ENCODE assay signal across 14 cellular contexts in genomic region chr1:228013322-228014234, GRCh38. TPM values are rescaled to one million over a fixed set of nuclear protein-coding genes. Genes with fewer than 3 reads are reported as not detected.
DNase-seq lines count a peak whose midpoint lies in the region; ATAC-seq, FAIRE-seq and TF ChIP-seq lines count a peak whose summit lies in the region.
"Had no signal": no experiment of that assay in that cellular context is flagged by ENCODE, and none has a peak within 500 bp of the region (broad histone marks: within the 10 kb centered on the region; RNA-seq: fewer than 3 reads in every experiment).

No MANE protein-coding gene starts in this region.

- ATAC-seq in right lobe of liver = no peak
- ATAC-seq in HepG2 = no peak
- no peak for ATAC-seq in HG02973 (IDR thresholded peaks at IDR 0.05; ENCODE audit: unreplicated experiment)

- no peak overlapping the region for H3K4me3 ChIP-seq in right lobe of liver
- no peak overlapping the region for H3K4me3 ChIP-seq in HepG2 (replicated peaks in 1 of 3; ENCODE audit: insufficient read depth in 1 of 3, low read depth in 2 of 3, low read length in 3 of 3)
- no peak overlapping the region for H3K4me3 ChIP-seq in dorsolateral prefrontal cortex
- H3K4me3 ChIP-seq in osteoblast (ENCODE audit: insufficient read depth, low read length) = no peak overlapping the region
- H3K4me3 ChIP-seq: SJCRH30, thoracic aorta had no signal

- intact Hi-C loops in right lobe of liver (cut with DNase I) (no loop called here), HepG2 (cut with micrococcal nuclease; ENCODE audit: unreplicated experiment) (no loop called here), dorsolateral prefrontal cortex (cut with DNase I) (no loop called here)

- H3K4me3 Mint-ChIP-seq in glutamatergic neuron (ENCODE audit: unreplicated experiment) = no peak overlapping the region

- no peak overlapping the region for H3K27ac Mint-ChIP-seq in glutamatergic neuron (ENCODE audit: unreplicated experiment)

- H3K36me3 ChIP-seq in right lobe of liver (no peaks in the 10 kb centered on the region), HepG2 (replicated peaks in 1 of 2; ENCODE audit: control insufficient read depth in 1 of 2, insufficient read depth in 2 of 2, low read length in 2 of 2) (no peaks in the 10 kb centered on the region), osteoblast (ENCODE audit: insufficient read depth, low read length) (no peaks in the 10 kb centered on the region)
- H3K36me3 ChIP-seq: SJCRH30, thoracic aorta had no signal

- no peaks in the 10 kb centered on the region for H3K4me1 Mint-ChIP-seq in glutamatergic neuron (ENCODE audit: low read depth, unreplicated experiment)

- no peaks in the 10 kb centered on the region for H3K4me1 ChIP-seq in right lobe of liver
- H3K4me1 ChIP-seq in HepG2 (ENCODE audit: insufficient read depth, low read length) = no peaks in the 10 kb centered on the region
- peaks cover 9% of the 10 kb centered on the region for H3K4me1 ChIP-seq in osteoblast (ENCODE audit: insufficient read depth, low read length)

- H3K9me3 ChIP-seq in right lobe of liver (no peaks in the 10 kb centered on the region), HepG2 (ENCODE audit: low read length) (no peaks in the 10 kb centered on the region), osteoblast (ENCODE audit: low read depth, low read length) (no peaks in the 10 kb centered on the region)
- H3K9me3 ChIP-seq: SJCRH30, thoracic aorta had no signal

- no peak for TF ChIP-seq RAD21 in HepG2 (CRISPR knock-in tag; IDR thresholded peaks at IDR 0.05)

- BruUV-seq in HepG2 (replicated peaks; lab: Mats Ljungman, UMichigan) = no TSS peak

- H2AFZ ChIP-seq in HepG2 (ENCODE audit: low read length) (no peak overlapping the region), osteoblast (ENCODE audit: low read length) (no peak overlapping the region)

- no peak for TF ChIP-seq EP300 in HepG2 (IDR thresholded peaks at IDR 0.05; ENCODE audit: low read depth in 2 of 2, low read length in 2 of 2)
- TF ChIP-seq EP300 in HepG2 (CRISPR knock-in tag; IDR thresholded peaks at IDR 0.05; ENCODE audit: borderline replicate concordance) = no peak

- TF ChIP-seq POLR2A in right lobe of liver (IDR thresholded peaks at IDR 0.05) (no peak), HepG2 (IDR thresholded peaks at IDR 0.05; ENCODE audit: insufficient read depth in 1 of 2, low read depth in 2 of 2, low read length in 2 of 2) (no peak)

- DNase-seq in right lobe of liver (peak in 2 of 3 donors; percentile 42 to 49), HepG2 (ENCODE audit: low spot score) (no peak), dorsolateral prefrontal cortex (peak in 6 of 10 donors; percentile 16 to 35 (median 24)), osteoblast (ENCODE audit: insufficient read length, low spot score, missing footprints) (peak; percentile 81), OCI-M1 (lab: John Stamatoyannopoulos, UW) (no peak), NCI-H187 treated with DMSO at 0.1 percent for 48 hours (lab: John Stamatoyannopoulos, UW) (no peak), glutamatergic neuron (no peak)
- DNase-seq: NCI-H2107, occipital lobe had no signal

- FAIRE-seq in HepG2 (lab: Jason Lieb, UNC) = no peak

- H3K27me3 ChIP-seq in right lobe of liver (no peaks in the 10 kb centered on the region), HepG2 (ENCODE audit: control insufficient read depth in 1 of 2, insufficient read depth in 2 of 2, low read length in 2 of 2) (peaks cover 10 to 77% of the 10 kb centered on the region in 2 experiments), dorsolateral prefrontal cortex (peaks cover 0 to 29% (median 10%) of the 10 kb centered on the region in 45 donors), osteoblast (ENCODE audit: insufficient read depth, low read length) (peaks cover 24% of the 10 kb centered on the region)

- H3K9me3 Mint-ChIP-seq in glutamatergic neuron (ENCODE audit: unreplicated experiment) = peaks cover 3% of the 10 kb centered on the region

- H3K27me3 Mint-ChIP-seq in glutamatergic neuron (ENCODE audit: unreplicated experiment) = peaks cover 19% of the 10 kb centered on the region

- H4K20me1 ChIP-seq in HepG2 (ENCODE audit: insufficient read depth, low read length) (no peaks in the 10 kb centered on the region), osteoblast (ENCODE audit: insufficient read depth, low read length) (no peaks in the 10 kb centered on the region)

- no peaks in the 10 kb centered on the region for H3K36me3 Mint-ChIP-seq in glutamatergic neuron (ENCODE audit: unreplicated experiment)

- H3K79me2 ChIP-seq in HepG2 (ENCODE audit: insufficient read depth, low read length) = no peaks in the 10 kb centered on the region
- H3K79me2 ChIP-seq in osteoblast (ENCODE audit: insufficient read depth, low read length) = no peaks in the 10 kb centered on the region

- no peak overlapping the region for H3K4me2 ChIP-seq in HepG2 (ENCODE audit: low read depth, low read length)
- no peak overlapping the region for H3K4me2 ChIP-seq in osteoblast (ENCODE audit: insufficient read depth, low read length)

- TF ChIP-seq CTCF in right lobe of liver (IDR thresholded peaks at IDR 0.05) (no peak), HepG2 (CRISPR knock-in tag; IDR thresholded peaks at IDR 0.05) (no peak), dorsolateral prefrontal cortex (IDR thresholded peaks at IDR 0.05 in 54 of 56, conservative IDR thresholded peaks at IDR 0.05 in 2 of 56; ENCODE audit: low read depth in 1 of 56, partially characterized antibody in 56 of 56) (no peak), osteoblast (IDR thresholded peaks at IDR 0.05; ENCODE audit: extremely low read depth, low read depth, low read length) (no peak), glutamatergic neuron (IDR thresholded peaks at IDR 0.05; ENCODE audit: partially characterized antibody, unreplicated experiment) (no peak)

- H3K9ac ChIP-seq in HepG2 (ENCODE audit: insufficient read depth, low read depth, low read length) = no peak overlapping the region

- 49% methylated on average over 13 of the region's 23 CpGs for WGBS in right lobe of liver (ENCODE audit: insufficient coverage, low coverage, low lambda C conversion rate, missing lambda C conversion rate)
- 5% methylated on average over 14 of the region's 23 CpGs for WGBS in HepG2 (ENCODE audit: low lambda C conversion rate)

- in situ Hi-C loops in HepG2 (cut with HindIII; ENCODE audit: extremely low pct_ligation_motif_present, low pct_unique_long_range_greater_than_20kb) = no loop called here

- POLR2A ChIA-PET in HepG2 (lab: Yijun Ruan, JAX) = no interaction called here

- CTCF ChIA-PET in HepG2 (lab: Yijun Ruan, JAX; ENCODE audit: low intra/inter-chr PET ratio, low total read pairs) = no interaction called here

- H3K27ac ChIP-seq in right lobe of liver (no peak overlapping the region), HepG2 (ENCODE audit: extremely low read length, insufficient read depth, low read length) (no peak overlapping the region), dorsolateral prefrontal cortex (no peak overlapping the region), osteoblast (ENCODE audit: low read depth, low read length) (no peak overlapping the region)
- H3K27ac ChIP-seq: SJCRH30, thoracic aorta had no signal

TF ChIP-seq in HepG2, 621 proteins besides CTCF, POLR2A, EP300 and RAD21 (continues in another document):
- no peak for TF ChIP-seq EZH2 (conservative IDR thresholded peaks at IDR 0.05; ENCODE audit: low read depth, low read length)
- TF ChIP-seq ZNF83 (CRISPR knock-in tag; IDR thresholded peaks at IDR 0.05; ENCODE audit: borderline replicate concordance) = no peak
- no peak for TF ChIP-seq WIZ (CRISPR knock-in tag; IDR thresholded peaks at IDR 0.05)
- TF ChIP-seq PPARG (CRISPR knock-in tag; conservative IDR thresholded peaks at IDR 0.05) = no peak
- no peak for TF ChIP-seq TBL1XR1 (IDR thresholded peaks at IDR 0.05; ENCODE audit: borderline replicate concordance, low read length, partially characterized antibody)
- no peak for TF ChIP-seq NR2F6 (IDR thresholded peaks at IDR 0.05)
- TF ChIP-seq NR2F6 (CRISPR knock-in tag; IDR thresholded peaks at IDR 0.05) = no peak
- TF ChIP-seq PHB2 (IDR thresholded peaks at IDR 0.05; ENCODE audit: partially characterized antibody) = no peak
- TF ChIP-seq ZNF530 (CRISPR knock-in tag; IDR thresholded peaks at IDR 0.05; ENCODE audit: low read depth) = no peak
- no peak for TF ChIP-seq ZNF160 (CRISPR knock-in tag; IDR thresholded peaks at IDR 0.05)

RNA-seq across cellular contexts. Expression of gene WNT3A, which starts 6.8 kb away (rescaled TPM):
- total RNA-seq in right lobe of liver (not detected), HepG2 (2016; rRNA removed; fragmentation: Illumina TruSeq; extraction: Trizol) (not detected in 2 replicates), dorsolateral prefrontal cortex (not detected), osteoblast (not detected in 2 replicates), glutamatergic neuron (ENCODE audit: unreplicated experiment) (not detected)
- total RNA-seq in HepG2 (2016; cell fraction: cytosol; rRNA removed; fragmentation: Illumina TruSeq; extraction: Trizol; ENCODE audit: low read depth) = not detected in 2 replicates
- total RNA-seq in HepG2 (2016; cell fraction: insoluble cytoplasmic fraction; rRNA removed; fragmentation: Illumina TruSeq; extraction: Trizol) = not detected in 2 replicates
- total RNA-seq in HepG2 (2016; cell fraction: membrane; rRNA removed; fragmentation: Illumina TruSeq; extraction: Trizol) = not detected in 2 replicates
- not detected in 2 replicates for total RNA-seq in HepG2 (2016; cell fraction: nucleus; rRNA removed; fragmentation: Illumina TruSeq; extraction: Trizol)
- polyA plus RNA-seq in HepG2 (2011; rRNA removed) = not detected in 2 replicates
- not detected in 2 replicates for polyA plus RNA-seq in HepG2 (2011; cell fraction: cytosol; rRNA removed)
- not detected in 2 replicates for polyA plus RNA-seq in HepG2 (2011; cell fraction: nucleus; rRNA removed)
- polyA plus RNA-seq in HepG2 (2012) = not detected in 2 replicates
- polyA plus RNA-seq in HepG2 (2016; cell fraction: cytosol; fragmentation: Illumina TruSeq; extraction: Trizol; ENCODE audit: low read depth) = not detected in 2 replicates
- polyA plus RNA-seq in HepG2 (2016; cell fraction: insoluble cytoplasmic fraction; fragmentation: Illumina TruSeq; extraction: Trizol; ENCODE audit: low read depth) = not detected in 2 replicates
- not detected in 2 replicates for polyA plus RNA-seq in HepG2 (2016; cell fraction: membrane; fragmentation: Illumina TruSeq; extraction: Trizol; ENCODE audit: low read depth)
- polyA plus RNA-seq in HepG2 (2016; cell fraction: nucleus; fragmentation: Illumina TruSeq; extraction: Trizol; ENCODE audit: insufficient read depth, low read depth) = not detected in 2 replicates
- polyA minus RNA-seq in HepG2 (2011; rRNA and poly(A)+ RNA removed; ENCODE audit: low replicate concordance) = not detected in 2 replicates
- not detected in 2 replicates for polyA minus RNA-seq in HepG2 (2011; cell fraction: cytosol; rRNA and poly(A)+ RNA removed)
- polyA minus RNA-seq in HepG2 (2011; cell fraction: nucleus; rRNA and poly(A)+ RNA removed) = not detected in 2 replicates
- total RNA-seq: Daoy, occipital lobe, SJCRH30, thoracic aorta had no signal
- polyA plus RNA-seq: BJ had no signal

Comparison
In these comparisons a context has a peak if more than half of its experiments do, and no peak if none do; other contexts are left out.
1. DNase-seq: peak in right lobe of liver (2 of 3), dorsolateral prefrontal cortex (6 of 10) and osteoblast (single experiment); none in HepG2 (single experiment), OCI-M1 (single experiment), NCI-H187 treated with DMSO at 0.1 percent for 48 hours (single experiment) and glutamatergic neuron (single experiment).